In the genomic region with DNA sequence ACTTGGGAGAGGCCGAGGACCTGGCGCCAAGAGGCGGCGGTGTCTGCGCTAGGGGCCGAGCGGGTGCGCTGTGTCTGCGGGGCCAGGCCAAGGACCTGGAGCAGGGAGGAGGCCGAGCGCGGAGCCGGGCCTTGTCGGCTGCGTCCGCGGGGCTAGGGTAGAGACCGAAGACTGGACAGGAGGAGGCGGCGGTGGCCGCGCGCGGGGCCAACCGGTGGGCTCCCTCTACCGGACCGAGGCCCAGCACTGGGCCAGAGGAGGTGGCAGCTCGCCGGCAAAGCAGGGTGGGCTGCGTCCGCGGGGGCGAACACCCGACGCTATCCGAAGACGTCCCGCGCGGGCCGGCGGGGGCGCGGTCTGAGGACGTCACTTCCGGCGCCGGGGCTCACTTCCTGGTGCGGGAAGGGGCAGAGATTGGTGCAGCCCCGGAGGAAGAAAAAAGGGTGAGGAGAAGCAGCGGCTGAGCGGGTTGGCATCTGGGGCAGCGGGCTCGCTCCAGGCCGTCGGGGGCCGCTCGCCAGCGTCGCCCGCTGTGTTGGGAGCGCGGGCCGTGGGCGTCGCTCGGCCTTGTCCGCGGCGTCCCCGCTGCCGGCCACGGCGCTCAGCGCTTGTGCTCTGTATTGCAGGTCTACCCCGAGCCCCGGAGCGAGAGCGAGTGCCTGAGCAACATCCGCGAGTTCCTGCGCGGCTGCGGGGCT, we compare ENCODE assay signal across 8 cellular contexts. TPM values are rescaled to one million over a fixed set of nuclear protein-coding genes. Genes with fewer than 3 reads are reported as not detected.
A peak's percentile ranks its signal among the peaks of the same experiment; 100 is the strongest.
DNase-seq lines count a peak whose midpoint lies in the region; ATAC-seq and TF ChIP-seq lines count a peak whose summit lies in the region.

No MANE protein-coding gene starts in this region.

- H3K27ac ChIP-seq in SK-N-MC (0 out of 2 replicates have a peak overlapping the region, but pooled peaks have one; percentile 6), osteoblast (ENCODE audit: low read depth, low read length) (peak overlapping the region; percentile 90), thoracic aorta (peak overlapping the region; percentile 98 to 99)

- no peaks in the 10 kb centered on the region for H3K9me3 Mint-ChIP-seq in HFFc6
- H3K9me3 Mint-ChIP-seq in activated naive CD4-positive, alpha-beta T cell treated with anti-CD3 and anti-CD28 coated beads, Interleukin-2, amount 50 U/mL, for 72 hours = no peaks in the 10 kb centered on the region
- peaks cover 10% of the 10 kb centered on the region for H3K9me3 Mint-ChIP-seq in glutamatergic neuron (ENCODE audit: unreplicated experiment)

- H3K4me3 ChIP-seq in SK-N-MC (peak overlapping the region; percentile 90), osteoblast (ENCODE audit: insufficient read depth, low read length) (peak overlapping the region; percentile 88), thoracic aorta (peak overlapping the region; percentile 93)

- POLR2A ChIA-PET in GM10248 (lab: Yijun Ruan, JAX) = no interaction called here

- peaks cover 18% of the 10 kb centered on the region for H3K4me1 ChIP-seq in osteoblast (ENCODE audit: insufficient read depth, low read length)
- H3K4me1 ChIP-seq in thoracic aorta (ENCODE audit: control insufficient read depth in 1 of 2, low read depth in 2 of 2) = peaks cover 17 to 74% of the 10 kb centered on the region in 2 donors

- DNase-seq in GM10248 (ENCODE audit: extremely low spot score) (peak; percentile 96), HFFc6 (peak; percentile 84), MV-4-11 (lab: John Stamatoyannopoulos, UW) (peak; percentile 80), SK-N-MC (ENCODE audit: low read depth, low spot score) (peak; percentile 18), glutamatergic neuron (peak; percentile 97), osteoblast (ENCODE audit: insufficient read length, low spot score, missing footprints) (peak; percentile 99), thoracic aorta (ENCODE audit: low spot score) (peak; percentile 82)
- peak; percentile 90 to 92 for DNase-seq in activated naive CD4-positive, alpha-beta T cell treated with anti-CD3 and anti-CD28 coated beads, Interleukin-2, amount 50 U/mL, for 72 hours (ENCODE audit: low spot score in 2 of 2)

- peak overlapping the region; percentile 75 for H2AFZ ChIP-seq in osteoblast (ENCODE audit: low read length)

- H3K4me1 Mint-ChIP-seq in HFFc6 (ENCODE audit: low read depth) = peaks cover 29% of the 10 kb centered on the region
- H3K4me1 Mint-ChIP-seq in glutamatergic neuron (ENCODE audit: low read depth, unreplicated experiment) = peaks cover 20% of the 10 kb centered on the region

- peaks cover 43% of the 10 kb centered on the region for H3K79me2 ChIP-seq in osteoblast (ENCODE audit: insufficient read depth, low read length)

- H3K27me3 Mint-ChIP-seq in HFFc6 (ENCODE audit: insufficient read depth) (peaks cover 4% of the 10 kb centered on the region; the same call in 1 of the 2 replicates), glutamatergic neuron (ENCODE audit: unreplicated experiment) (peaks cover 7% of the 10 kb centered on the region)

- CTCF ChIA-PET in GM10248 (lab: Yijun Ruan, JAX) = interaction anchor here (2.5 kb wide), 1 partner anchor 86 kb away, joined by 7 read pairs; no protein-coding TSS in a partner anchor

- H3K27ac Mint-ChIP-seq in HFFc6 (peak overlapping the region; percentile 94), glutamatergic neuron (ENCODE audit: unreplicated experiment) (peak overlapping the region; percentile 66)
- H3K27ac Mint-ChIP-seq in activated naive CD4-positive, alpha-beta T cell treated with anti-CD3 and anti-CD28 coated beads, Interleukin-2, amount 50 U/mL, for 72 hours = peak overlapping the region; percentile 96 to 98

- H3K36me3 Mint-ChIP-seq in HFFc6 (ENCODE audit: low read depth) (peaks cover 4% of the 10 kb centered on the region), glutamatergic neuron (ENCODE audit: unreplicated experiment) (no peaks in the 10 kb centered on the region)
- peaks cover 8 to 12% of the 10 kb centered on the region in 2 donors for H3K36me3 Mint-ChIP-seq in activated naive CD4-positive, alpha-beta T cell treated with anti-CD3 and anti-CD28 coated beads, Interleukin-2, amount 50 U/mL, for 72 hours

- peak overlapping the region; percentile 94 for H3K9ac ChIP-seq in SK-N-MC (ENCODE audit: insufficient read length)

- H3K36me3 ChIP-seq in SK-N-MC (ENCODE audit: insufficient read depth, low read length) (no peaks in the 10 kb centered on the region), osteoblast (ENCODE audit: insufficient read depth, low read length) (no peaks in the 10 kb centered on the region), thoracic aorta (no peaks in the 10 kb centered on the region)

- ATAC-seq in activated naive CD4-positive, alpha-beta T cell treated with anti-CD3 and anti-CD28 coated beads, Interleukin-2, amount 50 U/mL, for 72 hours = peak; percentile 91 to 94
- peak; percentile 82 for ATAC-seq in thoracic aorta (ENCODE audit: insufficient number of reproducible peaks, low FRiP score, low read depth)

- peak overlapping the region; percentile 95 for H3K4me3 Mint-ChIP-seq in HFFc6
- H3K4me3 Mint-ChIP-seq in glutamatergic neuron (ENCODE audit: unreplicated experiment) = peak overlapping the region; percentile 95

- peak; percentile 35 for TF ChIP-seq CTCF in GM10248 (IDR thresholded peaks at IDR 0.05; ENCODE audit: control extremely low read depth, extremely low read depth, low read depth, missing control alignments)
- TF ChIP-seq CTCF in HFFc6 (IDR thresholded peaks at IDR 0.05) = 0 out of 2 replicates have a peak, but pooled peaks have one; percentile 36
- no peak for TF ChIP-seq CTCF in glutamatergic neuron (IDR thresholded peaks at IDR 0.05; ENCODE audit: partially characterized antibody, unreplicated experiment)
- TF ChIP-seq CTCF in osteoblast (IDR thresholded peaks at IDR 0.05; ENCODE audit: extremely low read depth, low read depth, low read length) = peak; percentile 16
- no peak for TF ChIP-seq CTCF in thoracic aorta (IDR thresholded peaks at IDR 0.05)

- H3K4me2 ChIP-seq in osteoblast (ENCODE audit: insufficient read depth, low read length) = peak overlapping the region; percentile 77

- H3K9me3 ChIP-seq in SK-N-MC (ENCODE audit: low read depth, low read length) (no peaks in the 10 kb centered on the region), osteoblast (ENCODE audit: low read depth, low read length) (no peaks in the 10 kb centered on the region), thoracic aorta (no peaks in the 10 kb centered on the region)

- H3K27me3 ChIP-seq in osteoblast (ENCODE audit: insufficient read depth, low read length) (peaks cover 6% of the 10 kb centered on the region), thoracic aorta (replicated peaks; ENCODE audit: insufficient read depth) (no peaks in the 10 kb centered on the region)

- H4K20me1 ChIP-seq in osteoblast (ENCODE audit: insufficient read depth, low read length) = peaks cover 23% of the 10 kb centered on the region

RNA-seq across cellular contexts. Expression of a gene that starts 38.3 kb away (rescaled TPM):
- 10 to 100 TPM; 32.3 to 38.1 (median 35.0) TPM for total RNA-seq in HFFc6 (2021; fragmentation: NEBNext Ultra II Directional; extraction: Animal tissue kit (Norgen Biotek cat#: 25700))
- total RNA-seq in activated naive CD4-positive, alpha-beta T cell treated with anti-CD3 and anti-CD28 coated beads, Interleukin-2, amount 50 U/mL, for 72 hours = 10 to 100 TPM; 69.5 to 82.5 TPM
- 227 TPM for total RNA-seq in glutamatergic neuron (ENCODE audit: unreplicated experiment)
- 27.5 and 34.8 TPM in 2 replicates for total RNA-seq in osteoblast
- total RNA-seq in thoracic aorta = 100 to 1,000 TPM; 117 to 152 TPM

Comparison
In these comparisons a context has a peak if more than half of its experiments do, and no peak if none do; other contexts are left out.
1. Peak in every context shown above with its lines: DNase-seq, ATAC-seq, H3K4me3 ChIP-seq and H3K27ac ChIP-seq.
2. DNase-seq: peak in every context shown above with its lines; median percentile 99 in osteoblast; 97 in glutamatergic neuron; 96 in GM10248; 91 in activated naive CD4-positive, alpha-beta T cell treated with anti-CD3 and anti-CD28 coated beads, Interleukin-2, amount 50 U/mL, for 72 hours; 84 in HFFc6; 82 in thoracic aorta; 80 in MV-4-11; 18 in SK-N-MC.
3. CTCF ChIP-seq: peak in GM10248 (single experiment), HFFc6 (single experiment) and osteoblast (single experiment); none in glutamatergic neuron (single experiment) and thoracic aorta (single experiment).
4. H3K27ac ChIP-seq: peak in every context shown above with its lines; median percentile 98 in thoracic aorta; 90 in osteoblast; 6 in SK-N-MC.